Comparison of ENCODE assay signal across 8 cellular contexts in genomic region chr9:10612649-10613398, GRCh38. TPM values are rescaled to one million over a fixed set of nuclear protein-coding genes. Genes with fewer than 3 reads are reported as not detected.
DNase-seq lines count a peak whose midpoint lies in the region; ATAC-seq, FAIRE-seq and TF ChIP-seq lines count a peak whose summit lies in the region.

Gene PTPRD, minus strand, starts transcription at chr9:10613002.

- no peak for FAIRE-seq in H1 (lab: Jason Lieb, UNC)

- peak within 1 kb of the TSS; percentile 95 for H2AFZ ChIP-seq in H1 (ENCODE audit: low read length)

- TF ChIP-seq RAD21 in H1 (IDR thresholded peaks at IDR 0.05 in 1 of 2, conservative IDR thresholded peaks at IDR 0.05 in 1 of 2; ENCODE audit: low read depth in 2 of 2, low read length in 2 of 2), result peak; percentile 26 to 55; a peak in 3 of 4 replicates

- no peak within 1 kb of the TSS for H3K14ac ChIP-seq in H1 (ENCODE audit: insufficient read length)

- H3K27ac ChIP-seq in HUES48 (ENCODE audit: low read depth, low read length) (peak within 1 kb of the TSS; percentile 37), RWPE2 (ENCODE audit: poor library complexity, severe bottlenecking) (no peak within 1 kb of the TSS), H1 (ENCODE audit: low read depth, low read length) (no peak within 1 kb of the TSS), thymus (ENCODE audit: low read depth) (no peak within 1 kb of the TSS)

- H3K36me3 ChIP-seq in HUES48 (ENCODE audit: control insufficient read depth, insufficient read depth, low read length) (no peaks in the 10 kb centered on the region), RWPE2 (ENCODE audit: low read depth) (no peaks in the 10 kb centered on the region), H1 (ENCODE audit: control insufficient read depth in 2 of 4, insufficient read depth in 4 of 4, low read length in 3 of 4) (no peaks in the 10 kb centered on the region), thymus (ENCODE audit: control insufficient read depth, insufficient read depth) (no peaks in the 10 kb centered on the region)

- DNase-seq in GM12864 (ENCODE audit: low read depth), result no peak
- no peak for DNase-seq in RWPE2 (ENCODE audit: low spot score)
- DNase-seq in H1 (ENCODE audit: low read depth in 1 of 2, low spot score in 2 of 2), result peak; percentile 43 to 79
- DNase-seq in mesenteric fat pad (ENCODE audit: low spot score), result no peak
- DNase-seq in effector CD8-positive, alpha-beta T cell (lab: John Stamatoyannopoulos, UW), result no peak

- no peak within 1 kb of the TSS for H4K91ac ChIP-seq in H1 (replicated peaks; ENCODE audit: insufficient read length, low read length)

- peaks cover 42% of the 10 kb centered on the region for H3K27me3 ChIP-seq in HUES48 (ENCODE audit: control insufficient read depth, insufficient read depth, low read length)
- peaks cover 92% of the 10 kb centered on the region for H3K27me3 ChIP-seq in RWPE2 (ENCODE audit: insufficient read depth, poor library complexity, severe bottlenecking)
- peaks cover 3 to 25% (median 18%) of the 10 kb centered on the region in 4 experiments for H3K27me3 ChIP-seq in H1 (replicated peaks in 1 of 4; ENCODE audit: control insufficient read depth in 3 of 4, extremely low read depth in 1 of 4, insufficient read depth in 3 of 4, low read length in 3 of 4)
- H3K27me3 ChIP-seq in thymus (ENCODE audit: control insufficient read depth, insufficient read depth), result peaks cover 19% of the 10 kb centered on the region

- H3K4me1 ChIP-seq in HUES48 (ENCODE audit: control insufficient read depth, insufficient read depth, low read length) (no peaks in the 10 kb centered on the region), RWPE2 (ENCODE audit: insufficient read depth, poor library complexity, severe bottlenecking) (no peaks in the 10 kb centered on the region), H1 (replicated peaks in 1 of 4; ENCODE audit: control insufficient read depth in 3 of 4, insufficient read depth in 4 of 4, low read length in 3 of 4) (peaks cover 0 to 2% (median 0%) of the 10 kb centered on the region in 4 experiments; a peak in 2 of 7 replicates), thymus (ENCODE audit: control insufficient read depth, insufficient read depth, low read length) (no peaks in the 10 kb centered on the region)

- no peak within 1 kb of the TSS; the same call in 1 of the 2 replicates for H3K4me3 ChIP-seq in GM12864 (ENCODE audit: low read depth, low read length)
- H3K4me3 ChIP-seq in HUES48 (ENCODE audit: low read depth, low read length), result peak within 1 kb of the TSS; percentile 68
- peak within 1 kb of the TSS; percentile 24 for H3K4me3 ChIP-seq in RWPE2 (ENCODE audit: severe bottlenecking)
- peak within 1 kb of the TSS; percentile 64 to 94 (median 75) for H3K4me3 ChIP-seq in H1 (ENCODE audit: extremely low read depth in 1 of 4, insufficient read depth in 2 of 4, low read depth in 3 of 4, low read length in 4 of 4)
- peak within 1 kb of the TSS; percentile 24 for H3K4me3 ChIP-seq in thymus (ENCODE audit: low read length)

- peak within 1 kb of the TSS; percentile 58 for H4K8ac ChIP-seq in H1 (ENCODE audit: extremely low read depth, insufficient read depth, low read length)

- no peak within 1 kb of the TSS for H2AK5ac ChIP-seq in H1 (ENCODE audit: low read depth, low read length)

- H2BK120ac ChIP-seq in H1 (replicated peaks; ENCODE audit: low read depth, low read length), result no peak within 1 kb of the TSS

- CTCF ChIA-PET in H1 (lab: Charles Lee; ENCODE audit: partially characterized antibody), result interaction anchor here (1.1 to 1.3 kb wide), 3 partner anchors 10 to 18 kb away, joined by 3 to 9 read pairs (median 4); no protein-coding TSS in a partner anchor

- peak within 1 kb of the TSS; percentile 56 for H3K9ac ChIP-seq in HUES48 (ENCODE audit: low read depth, low read length)
- peak within 1 kb of the TSS; percentile 29 to 69 (median 50); a peak in 6 of 7 replicates for H3K9ac ChIP-seq in H1 (replicated peaks in 1 of 4; ENCODE audit: extremely low read depth in 1 of 4, low read depth in 3 of 4, low read length in 3 of 4)

- H2BK15ac ChIP-seq in H1 (ENCODE audit: low read length), result no peak within 1 kb of the TSS

- H3K79me1 ChIP-seq in H1 (ENCODE audit: low read depth, low read length), result no peaks in the 10 kb centered on the region

- peak within 1 kb of the TSS; percentile 75 to 97 for H3K4me2 ChIP-seq in H1 (ENCODE audit: insufficient read depth in 1 of 2, low read depth in 2 of 2, low read length in 2 of 2)

- no peaks in the 10 kb centered on the region for H3K9me3 ChIP-seq in HUES48 (ENCODE audit: control insufficient read depth, insufficient read depth, low read length)
- no peaks in the 10 kb centered on the region for H3K9me3 ChIP-seq in RWPE2 (ENCODE audit: severe bottlenecking)
- H3K9me3 ChIP-seq in H1 (ENCODE audit: insufficient read depth in 2 of 2, low read depth in 1 of 2, low read length in 1 of 2), result no peaks in the 10 kb centered on the region
- peaks cover 1% of the 10 kb centered on the region for H3K9me3 ChIP-seq in thymus (ENCODE audit: control insufficient read depth)

- H3K56ac ChIP-seq in H1 (replicated peaks; ENCODE audit: insufficient read length, low read depth, low read length), result no peak within 1 kb of the TSS

- peak; percentile 87 for ATAC-seq in GM21526 (IDR thresholded peaks at IDR 0.05; ENCODE audit: low FRiP score, unreplicated experiment)
- ATAC-seq in RWPE2 (ENCODE audit: low read depth), result peak; percentile 87

- H3K23ac ChIP-seq in H1 (ENCODE audit: insufficient read length), result no peak within 1 kb of the TSS

- H2BK20ac ChIP-seq in H1 (ENCODE audit: low read length), result no peak within 1 kb of the TSS

- no peak within 1 kb of the TSS for H4K5ac ChIP-seq in H1 (ENCODE audit: insufficient read length, low read depth, low read length)

- H3K79me2 ChIP-seq in H1 (ENCODE audit: control insufficient read depth in 1 of 2, insufficient read depth in 2 of 2, low read length in 2 of 2), result no peaks in the 10 kb centered on the region

- H2BK12ac ChIP-seq in H1 (ENCODE audit: low read depth, low read length), result no peak within 1 kb of the TSS

- no peaks in the 10 kb centered on the region for H4K20me1 ChIP-seq in H1 (replicated peaks in 1 of 2; ENCODE audit: control insufficient read depth in 1 of 2, insufficient read depth in 2 of 2, low read length in 2 of 2)

- H3K23me2 ChIP-seq in H1 (ENCODE audit: low read depth, low read length), result peaks cover 10% of the 10 kb centered on the region

- H2BK5ac ChIP-seq in H1 (ENCODE audit: low read depth, low read length), result peak within 1 kb of the TSS; percentile 10; the same call in 1 of the 2 replicates

- POLR2A ChIA-PET in H1 (lab: Charles Lee; ENCODE audit: partially characterized antibody), result no interaction called here

- H3K4ac ChIP-seq in H1 (replicated peaks; ENCODE audit: insufficient read length, low read depth, low read length), result no peak within 1 kb of the TSS

- no peak for TF ChIP-seq EP300 in H1 (IDR thresholded peaks at IDR 0.05; ENCODE audit: borderline replicate concordance in 1 of 2, low read depth in 2 of 2, low read length in 2 of 2)

- peak; percentile 5 for TF ChIP-seq CTCF in GM12864 (IDR thresholded peaks at IDR 0.05; ENCODE audit: low read depth, low read length, missing control alignments)
- peak; percentile 40 for TF ChIP-seq CTCF in RWPE2 (IDR thresholded peaks at IDR 0.05; ENCODE audit: poor library complexity, severe bottlenecking)
- peak; percentile 34 to 56 (median 51) for TF ChIP-seq CTCF in H1 (IDR thresholded peaks at IDR 0.05; ENCODE audit: control extremely low read depth in 1 of 3, insufficient read depth in 1 of 3, low read depth in 1 of 3, low read length in 3 of 3)

- TF ChIP-seq POLR2A in H1 (IDR thresholded peaks at IDR 0.05; ENCODE audit: control extremely low read depth in 1 of 2, low read depth in 2 of 2, low read length in 2 of 2), result 0 out of 3 replicates have a peak, but pooled peaks of 1 of the 2 experiments have one; percentile 52

- H3K18ac ChIP-seq in H1 (ENCODE audit: extremely low read depth, low read length), result no peak within 1 kb of the TSS

- 3% methylated on average over 11 of the region's 86 CpGs; no CpG with 5 or more reads in 1 of the 2 experiments for WGBS in H1 (ENCODE audit: extremely low coverage in 1 of 2, insufficient coverage in 1 of 2, insufficient read length in 1 of 2, insufficient replicate concordance in 2 of 2, low coverage in 1 of 2, low lambda C conversion rate in 2 of 2, missing lambda C conversion rate in 1 of 2), 2 experiments
- WGBS in thymus, result 1% methylated on average over 85 of the region's 86 CpGs

TF ChIP-seq in H1, 55 proteins besides CTCF, POLR2A, EP300 and RAD21 (continues in another document):
- TF ChIP-seq SP4 (IDR thresholded peaks at IDR 0.05; ENCODE audit: low read length) (no peak), RFX5 (IDR thresholded peaks at IDR 0.05; ENCODE audit: borderline replicate concordance, low read depth, low read length) (no peak), TBP (IDR thresholded peaks at IDR 0.05; ENCODE audit: low read depth, low read length) (no peak; the same call in 1 of the 2 replicates), MAX (IDR thresholded peaks at IDR 0.05) (peak; percentile 41), KDM4A (IDR thresholded peaks at IDR 0.05; ENCODE audit: low read depth, low read length, severe bottlenecking) (peak; percentile 85), SIX5 (IDR thresholded peaks at IDR 0.05; ENCODE audit: low read depth, low read length) (no peak), RBBP5 (IDR thresholded peaks at IDR 0.05; ENCODE audit: borderline replicate concordance, low read depth, low read length) (peak; percentile 95), HDAC2 (IDR thresholded peaks at IDR 0.05; ENCODE audit: borderline replicate concordance in 1 of 2, low read depth in 2 of 2, low read length in 2 of 2) (peak in 1 of 2 experiments; percentile 78; a peak in 2 of 4 replicates)

RNA-seq across cellular contexts. Expression of gene PTPRD, which starts in this region (rescaled TPM):
- total RNA-seq in H1 (2021; fragmentation: NEBNext Ultra II Directional; extraction: Animal tissue kit (Norgen Biotek cat#: 25700)), result 73.6 and 77.0 TPM in 2 replicates
- polyA plus RNA-seq in H1 (2011; rRNA removed) (17.2 and 19.8 TPM in 2 replicates), thymus (2.2 TPM)
- polyA plus RNA-seq in H1 (2011; cell fraction: cytosol; rRNA removed), result 20.4 TPM
- 79.0 TPM for polyA plus RNA-seq in H1 (2011; cell fraction: nucleus; rRNA removed)
- 19.2 to 33.6 TPM (median 28.6 TPM) in 4 replicates for polyA plus RNA-seq in H1 (2012, experiment 1 of 2)
- polyA plus RNA-seq in H1 (2012, experiment 2 of 2), result 0.60 TPM
- 33.3 TPM for polyA plus RNA-seq in H1 (2013, experiment 1 of 2)
- polyA plus RNA-seq in H1 (2013, experiment 2 of 2), result 31.5 TPM
- 137 and 195 TPM in 2 replicates for polyA minus RNA-seq in H1 (2011; rRNA and poly(A)+ RNA removed)
- polyA minus RNA-seq in H1 (2011; cell fraction: cytosol; rRNA and poly(A)+ RNA removed), result 51.4 TPM
- 220 TPM for polyA minus RNA-seq in H1 (2011; cell fraction: nucleus; rRNA and poly(A)+ RNA removed)
- 18.0 TPM for total RNA-seq in mesenteric fat pad

Comparison
In these comparisons a context has a peak if more than half of its experiments do, and no peak if none do; other contexts are left out.
1. DNase-seq: peak in H1 (2 of 2); none in GM12864 (single experiment), RWPE2 (single experiment), mesenteric fat pad (single experiment) and effector CD8-positive, alpha-beta T cell (single experiment).
2. Peak in every context shown above with its lines, with median percentiles within 50 percentile points of each other: CTCF ChIP-seq.